ENCODE assay signal across 11 cellular contexts in the genomic region with DNA sequence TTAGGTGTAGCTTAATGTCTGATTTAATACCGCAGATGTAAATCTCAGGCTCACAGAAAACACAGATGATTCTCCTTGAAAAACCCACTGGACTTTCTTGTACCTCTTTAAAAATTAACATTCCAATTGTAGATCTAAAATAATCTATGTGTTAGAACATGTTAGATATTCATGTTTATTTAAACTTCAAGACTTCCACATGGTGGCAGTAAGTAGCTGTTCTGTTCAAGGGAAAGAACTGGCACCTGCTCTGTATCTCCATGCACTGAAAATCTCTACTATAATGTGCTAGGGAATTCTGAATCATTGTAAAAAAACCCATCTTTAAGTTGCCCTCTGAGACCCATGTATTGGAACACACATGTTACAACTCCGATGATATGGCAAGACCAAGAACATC.
A peak's percentile ranks its signal among the peaks of the same experiment; 100 is the strongest.
DNase-seq lines count a peak whose midpoint lies in the region; ATAC-seq and TF ChIP-seq lines count a peak whose summit lies in the region.
"Had no signal": no experiment of that assay in that cellular context is flagged by ENCODE, and none has a peak within 500 bp of the region (broad histone marks: within the 10 kb centered on the region; RNA-seq: fewer than 3 reads in every experiment).

No MANE protein-coding gene starts in this region.

- H3K9ac ChIP-seq in neural progenitor cell = no peak overlapping the region

- H3F3A ChIP-seq in neural progenitor cell (ENCODE audit: low read depth) = no peaks in the 10 kb centered on the region

- peak; percentile 10 for DNase-seq in GM13976 (ENCODE audit: low spot score)
- DNase-seq in NCI-H446 treated with DMSO at 0.1 percent for 48 hours (lab: John Stamatoyannopoulos, UW) = peak; percentile 55
- peak; percentile 1 for DNase-seq in choroid plexus epithelial cell (ENCODE audit: low read depth)
- DNase-seq in neural progenitor cell (ENCODE audit: low spot score) = peak; percentile 53
- DNase-seq in Right ventricle myocardium superior = no peak
- DNase-seq in GM20000 (ENCODE audit: low spot score) = no peak
- no peak for DNase-seq in amygdala (lab: John Stamatoyannopoulos, UW)
- DNase-seq: T-helper 9 cell had no signal

- no peak for ATAC-seq in HG03095 (IDR thresholded peaks at IDR 0.05; ENCODE audit: unreplicated experiment)
- ATAC-seq in Right ventricle myocardium superior (ENCODE audit: poor library complexity) = no peak
- ATAC-seq: stimulated activated memory B cell treated with anti-CD40 and anti-IgM and Interleukin-4, amounts not matched to agents 10 μg/mL and 1 μg/mL and 100 μg/mL, for 72 hours had no signal

- H3K4me2 ChIP-seq in neural progenitor cell = no peak overlapping the region

- in situ Hi-C loops in GM13976 (cut with MboI; ENCODE audit: low sequenced_read_pairs, unreplicated experiment) = no loop called here

- H2AFZ ChIP-seq in neural progenitor cell (replicated peaks) = no peak overlapping the region

- H3K4me1 ChIP-seq in neural progenitor cell = no peaks in the 10 kb centered on the region

- intact Hi-C loops in Right ventricle myocardium superior (cut with DNase I) = no loop called here

- H3K79me2 ChIP-seq in neural progenitor cell (ENCODE audit: low read depth) = no peaks in the 10 kb centered on the region

- no peaks in the 10 kb centered on the region for H3K4me1 Mint-ChIP-seq in neural progenitor cell
- H3K4me1 Mint-ChIP-seq: stimulated activated memory B cell treated with anti-CD40 and anti-IgM and Interleukin-4, amounts not matched to agents 10 μg/mL and 1 μg/mL and 100 μg/mL, for 72 hours had no signal

- H3K36me3 Mint-ChIP-seq in neural progenitor cell = no peaks in the 10 kb centered on the region
- H3K36me3 Mint-ChIP-seq: stimulated activated memory B cell treated with anti-CD40 and anti-IgM and Interleukin-4, amounts not matched to agents 10 μg/mL and 1 μg/mL and 100 μg/mL, for 72 hours had no signal

- no peaks in the 10 kb centered on the region for H4K20me1 ChIP-seq in neural progenitor cell (ENCODE audit: low read depth)

- H3K9me3 Mint-ChIP-seq in neural progenitor cell = no peaks in the 10 kb centered on the region
- H3K9me3 Mint-ChIP-seq: stimulated activated memory B cell treated with anti-CD40 and anti-IgM and Interleukin-4, amounts not matched to agents 10 μg/mL and 1 μg/mL and 100 μg/mL, for 72 hours had no signal

- no peaks in the 10 kb centered on the region for H3K36me3 ChIP-seq in neural progenitor cell
- H3K36me3 ChIP-seq: cardiac muscle cell had no signal

- H3K4me3 Mint-ChIP-seq in neural progenitor cell = no peak overlapping the region
- H3K4me3 Mint-ChIP-seq: stimulated activated memory B cell treated with anti-CD40 and anti-IgM and Interleukin-4, amounts not matched to agents 10 μg/mL and 1 μg/mL and 100 μg/mL, for 72 hours had no signal

- H3K27me3 Mint-ChIP-seq in neural progenitor cell (ENCODE audit: insufficient read depth, low read depth) = no peaks in the 10 kb centered on the region
- H3K27me3 Mint-ChIP-seq: stimulated activated memory B cell treated with anti-CD40 and anti-IgM and Interleukin-4, amounts not matched to agents 10 μg/mL and 1 μg/mL and 100 μg/mL, for 72 hours had no signal

- no peak overlapping the region for H3K4me3 ChIP-seq in choroid plexus epithelial cell (ENCODE audit: low read depth, low read length)
- H3K4me3 ChIP-seq in neural progenitor cell = no peak overlapping the region
- H3K4me3 ChIP-seq: cardiac muscle cell had no signal

- no peak overlapping the region for H3K27ac ChIP-seq in neural progenitor cell
- H3K27ac ChIP-seq: cardiac muscle cell had no signal

- no peaks in the 10 kb centered on the region for H3K9me3 ChIP-seq in neural progenitor cell (ENCODE audit: low read depth)

- TF ChIP-seq CTCF in GM13976 (IDR thresholded peaks at IDR 0.05; ENCODE audit: borderline replicate concordance, control extremely low read depth, extremely low read depth, insufficient read depth, missing control alignments) = no peak
- TF ChIP-seq CTCF in choroid plexus epithelial cell (conservative IDR thresholded peaks at IDR 0.05; ENCODE audit: low read depth, low read length) = no peak
- peak; percentile 63 for TF ChIP-seq CTCF in neural progenitor cell (IDR thresholded peaks at IDR 0.05)
- TF ChIP-seq CTCF in GM20000 (IDR thresholded peaks at IDR 0.05; ENCODE audit: extremely low read depth, missing control alignments) = no peak

- no peaks in the 10 kb centered on the region for H3K27me3 ChIP-seq in neural progenitor cell
- H3K27me3 ChIP-seq: cardiac muscle cell had no signal

- no peak overlapping the region for H3K27ac Mint-ChIP-seq in neural progenitor cell
- H3K27ac Mint-ChIP-seq: stimulated activated memory B cell treated with anti-CD40 and anti-IgM and Interleukin-4, amounts not matched to agents 10 μg/mL and 1 μg/mL and 100 μg/mL, for 72 hours had no signal

Comparison
In these comparisons a context has a peak if more than half of its experiments do, and no peak if none do; other contexts are left out.
1. DNase-seq: peak in GM13976 (single experiment), NCI-H446 treated with DMSO at 0.1 percent for 48 hours (single experiment), choroid plexus epithelial cell (single experiment) and neural progenitor cell (single experiment); none in Right ventricle myocardium superior (single experiment), GM20000 (single experiment) and amygdala (0 of 56).